Comparison of ENCODE assay signal across 6 cellular contexts in the genomic region with DNA sequence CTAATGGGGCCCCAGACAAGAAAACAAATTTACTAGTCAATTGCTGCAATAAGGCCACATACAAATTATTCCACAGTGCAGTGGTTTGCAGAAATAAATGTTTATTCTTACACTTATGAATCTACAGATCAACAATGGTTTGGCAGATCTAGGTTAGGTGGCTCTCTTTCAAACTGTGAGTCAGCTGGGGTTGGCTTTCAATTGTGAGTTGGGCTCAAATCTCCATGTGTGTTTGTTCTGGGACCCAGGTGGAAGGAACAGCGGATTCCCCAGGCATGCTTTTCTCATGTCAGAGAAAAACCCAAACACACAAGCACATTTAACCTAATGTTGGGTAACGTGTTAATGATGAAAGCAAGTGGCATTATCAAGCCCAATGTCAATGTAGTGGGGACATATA. TPM values are rescaled to one million over a fixed set of nuclear protein-coding genes. Genes with fewer than 3 reads are reported as not detected.
"Had no signal": no experiment of that assay in that cellular context is flagged by ENCODE, and none has a peak within 500 bp of the region (broad histone marks: within the 10 kb centered on the region; RNA-seq: fewer than 3 reads in every experiment).

No MANE protein-coding gene starts in this region.

- H3K4me3 ChIP-seq: GM23338, K562 had no signal

- ATAC-seq: GM23338, K562 had no signal

- H2AFZ ChIP-seq: GM23338 had no signal

- DNase-seq: H9, HCEC 1CT, IMR-90 had no signal

- H3K4me2 ChIP-seq: GM23338 had no signal

RNA-seq across cellular contexts. Expression of gene CELF2, which starts 25.6 kb away (rescaled TPM):
- total RNA-seq: HT-29 had no signal
